In genomic region chr14:75389679-75390078, GRCh38 we compare ENCODE assay signal across 20 cellular contexts.
"Had no signal": no experiment of that assay in that cellular context is flagged by ENCODE, and none has a peak within 500 bp of the region (broad histone marks: within the 10 kb centered on the region; RNA-seq: fewer than 3 reads in every experiment).

No MANE protein-coding gene starts in this region.

- DNase-seq: activated CD4-positive, alpha-beta T cell treated with anti-CD3 and anti-CD28 coated beads, Interleukin-2, amount 10 ng/mL, durations not matched to agents 7 days and 5 days; activated CD8-positive, alpha-beta memory T cell treated with anti-CD3 and anti-CD28 coated beads, Interleukin-2, amount 50 U/mL, for 48 hours; activated gamma-delta T cell treated with Interleukin-2 at 50 U/mL for 16 hours; activated T-cell treated with anti-CD3 and anti-CD28 coated beads, Interleukin-2, amount 50 U/mL, for 72 hours; dermis blood vessel endothelial cell; effector memory CD8-positive, alpha-beta T cell; islet precursor cell; mammary epithelial cell; naive thymus-derived CD4-positive, alpha-beta T cell; retina; stimulated activated CD4-positive, alpha-beta T cell treated with anti-CD3 and anti-CD28 coated beads, Interleukin-15, amount 100 ng/mL, for 24 hours; stimulated activated CD4-positive, alpha-beta T cell treated with anti-CD3 and anti-CD28 coated beads, Interleukin-4, amount 100 ng/mL, for 1 hour; stimulated activated naive CD4-positive, alpha-beta T cell; tibial artery; uterus had no signal

- H3K9me3 ChIP-seq: neutrophil, tibial artery, uterus had no signal

- H3K79me2 ChIP-seq: parathyroid adenoma had no signal

- ATAC-seq: activated T-cell treated with anti-CD3 and anti-CD28 coated beads, Interleukin-2, amount 50 U/mL, for 72 hours; effector memory CD8-positive, alpha-beta T cell; left lobe of liver; naive thymus-derived CD4-positive, alpha-beta T cell had no signal

- H3K4me1 ChIP-seq: tibial artery, uterus had no signal

- H3K27ac ChIP-seq: epithelial cell of prostate, neutrophil, parathyroid adenoma, skin epidermis, tibial artery, uterus had no signal

- H3K36me3 ChIP-seq: neutrophil, tibial artery, uterus had no signal

- H3K4me3 ChIP-seq: skin epidermis, tibial artery, uterus had no signal

- H3K27me3 ChIP-seq: neutrophil, tibial artery, uterus had no signal

- H3K9ac ChIP-seq: parathyroid adenoma had no signal

- H2AFZ ChIP-seq: parathyroid adenoma had no signal
